Comparison of ENCODE assay signal across 27 cellular contexts in genomic region chr22:19746726-19747125, GRCh38. TPM values are rescaled to one million over a fixed set of nuclear protein-coding genes. Genes with fewer than 3 reads are reported as not detected.
"Had no signal": no experiment of that assay in that cellular context is flagged by ENCODE, and none has a peak within 500 bp of the region (broad histone marks: within the 10 kb centered on the region; RNA-seq: fewer than 3 reads in every experiment).

No MANE protein-coding gene starts in this region.

- H3K27me3 ChIP-seq: ovary, tibial nerve, upper lobe of left lung, vagina had no signal

- H2AFZ ChIP-seq: neural progenitor cell had no signal

- H3K36me3 ChIP-seq: left lung, lower lobe of right lung, neural progenitor cell, ovary, spleen, tibial nerve, upper lobe of left lung, vagina had no signal

- H3K27me3 Mint-ChIP-seq: stimulated activated naive CD8-positive, alpha-beta T cell treated with anti-CD3 and anti-CD28 coated beads, Interleukin-15, amount 100 ng/mL, for 72 hours had no signal

- ATAC-seq: left colon; left lung; lower lobe of right lung; natural killer cell; right cardiac atrium; sciatic nerve; stimulated activated effector memory CD8-positive, alpha-beta T cell treated with anti-CD3 and anti-CD28 coated beads, Interleukin-12 subunit alpha, Interleukin-12 subunit beta, amount 100 ng/mL, for 72 hours; stimulated activated naive CD8-positive, alpha-beta T cell treated with anti-CD3 and anti-CD28 coated beads, Interleukin-15, amount 100 ng/mL, for 72 hours had no signal

- H3K9me3 Mint-ChIP-seq: immature natural killer cell; natural killer cell; nephron progenitor cell; neural progenitor cell; stimulated activated effector memory CD8-positive, alpha-beta T cell treated with anti-CD3 and anti-CD28 coated beads, Interleukin-12 subunit alpha, Interleukin-12 subunit beta, amount 100 ng/mL, for 72 hours; stimulated activated naive CD8-positive, alpha-beta T cell treated with anti-CD3 and anti-CD28 coated beads, Interleukin-15, amount 100 ng/mL, for 72 hours had no signal

- H3K4me1 Mint-ChIP-seq: immature natural killer cell; natural killer cell; stimulated activated effector memory CD8-positive, alpha-beta T cell treated with anti-CD3 and anti-CD28 coated beads, Interleukin-12 subunit alpha, Interleukin-12 subunit beta, amount 100 ng/mL, for 72 hours; stimulated activated naive CD8-positive, alpha-beta T cell treated with anti-CD3 and anti-CD28 coated beads, Interleukin-15, amount 100 ng/mL, for 72 hours had no signal

- H3K4me3 ChIP-seq: left lung, lower lobe of right lung, neural progenitor cell, ovary, spleen, tibial nerve, upper lobe of left lung, vagina had no signal

- H3K4me3 Mint-ChIP-seq: immature natural killer cell; natural killer cell; nephron progenitor cell; neural progenitor cell; stimulated activated effector memory CD8-positive, alpha-beta T cell treated with anti-CD3 and anti-CD28 coated beads, Interleukin-12 subunit alpha, Interleukin-12 subunit beta, amount 100 ng/mL, for 72 hours; stimulated activated naive CD8-positive, alpha-beta T cell treated with anti-CD3 and anti-CD28 coated beads, Interleukin-15, amount 100 ng/mL, for 72 hours had no signal

- H3K4me1 ChIP-seq: left lung, lower lobe of right lung, tibial nerve, upper lobe of left lung, vagina had no signal

- H3K9me3 ChIP-seq: left lung, lower lobe of right lung, ovary, spleen, tibial nerve, upper lobe of left lung, vagina had no signal

- DNase-seq: hypothalamus; immature natural killer cell; kidney; left colon; left lung; lower lobe of right lung; mammary epithelial cell; mesenchymal stem cell; natural killer cell; nephron progenitor cell; ovary; retina; small intestine; spleen; stimulated activated CD4-positive, alpha-beta T cell treated with anti-CD3 and anti-CD28 coated beads, Interleukin-4, amount 100 ng/mL, for 24 hours; stimulated activated naive CD4-positive, alpha-beta T cell treated with Interleukin-2 at 50 U/mL for 16 hours; stimulated activated naive CD8-positive, alpha-beta T cell treated with anti-CD3 and anti-CD28 coated beads, Interleukin-15, amount 100 ng/mL, for 72 hours; substantia nigra had no signal

- H3K27ac Mint-ChIP-seq: immature natural killer cell; natural killer cell; nephron progenitor cell; neural progenitor cell; progenitor cell of endocrine pancreas; stimulated activated effector memory CD8-positive, alpha-beta T cell treated with anti-CD3 and anti-CD28 coated beads, Interleukin-12 subunit alpha, Interleukin-12 subunit beta, amount 100 ng/mL, for 72 hours; stimulated activated naive CD8-positive, alpha-beta T cell treated with anti-CD3 and anti-CD28 coated beads, Interleukin-15, amount 100 ng/mL, for 72 hours had no signal

- H3K9ac ChIP-seq: neural progenitor cell had no signal

- H3K4me2 ChIP-seq: neural progenitor cell had no signal

- H3K36me3 Mint-ChIP-seq: immature natural killer cell; natural killer cell; neural progenitor cell; stimulated activated effector memory CD8-positive, alpha-beta T cell treated with anti-CD3 and anti-CD28 coated beads, Interleukin-12 subunit alpha, Interleukin-12 subunit beta, amount 100 ng/mL, for 72 hours had no signal

- H3K27ac ChIP-seq: left lung, lower lobe of right lung, neural progenitor cell, ovary, spleen, tibial nerve, upper lobe of left lung, vagina had no signal

RNA-seq across cellular contexts. Expression of gene TBX1, which starts 13.9 kb away (rescaled TPM):
- total RNA-seq: temporal lobe had no signal
- polyA plus RNA-seq: mammary epithelial cell had no signal
